ENCODE assay signal across 2 cellular contexts in the genomic region with DNA sequence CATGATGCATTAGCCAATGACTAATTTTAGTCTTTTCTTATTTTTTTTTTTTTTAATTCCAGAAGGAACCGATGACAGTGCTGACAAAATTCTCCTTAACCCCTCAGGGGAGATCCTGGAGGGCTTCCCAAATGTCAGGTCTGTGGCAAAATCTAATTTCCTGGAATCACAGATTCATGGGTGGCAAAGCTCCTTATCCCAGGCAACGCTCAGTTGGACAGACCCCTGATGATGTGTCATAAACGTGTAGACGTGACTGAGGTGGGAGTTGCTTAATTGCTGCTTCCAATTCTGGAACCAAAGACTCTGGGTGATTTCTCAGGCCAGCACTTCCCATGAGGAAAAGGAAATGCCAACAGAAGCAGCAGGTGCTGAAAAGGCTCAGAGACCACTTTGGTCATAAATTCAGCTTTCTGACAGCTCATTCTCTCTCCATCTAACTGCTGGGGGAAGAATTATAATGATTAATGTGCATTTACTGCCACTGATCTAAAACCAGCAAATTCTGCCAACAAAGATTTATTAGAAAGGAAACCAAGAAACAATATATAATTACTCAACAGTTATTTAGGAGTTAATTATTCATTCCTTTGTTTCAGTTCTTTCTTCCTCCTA.
TF ChIP-seq lines count a peak whose summit lies in the region.

No MANE protein-coding gene starts in this region.

TF ChIP-seq in HEK293, 187 proteins besides CTCF, POLR2A, EP300 and RAD21:
- peak; percentile 74 for TF ChIP-seq SP7 (tag by site-specific recombination; IDR thresholded peaks at IDR 0.05)
- TF ChIP-seq KLF7 (tag by site-specific recombination; IDR thresholded peaks at IDR 0.05; ENCODE audit: borderline replicate concordance) = no peak
- TF ChIP-seq, protein P1, sequence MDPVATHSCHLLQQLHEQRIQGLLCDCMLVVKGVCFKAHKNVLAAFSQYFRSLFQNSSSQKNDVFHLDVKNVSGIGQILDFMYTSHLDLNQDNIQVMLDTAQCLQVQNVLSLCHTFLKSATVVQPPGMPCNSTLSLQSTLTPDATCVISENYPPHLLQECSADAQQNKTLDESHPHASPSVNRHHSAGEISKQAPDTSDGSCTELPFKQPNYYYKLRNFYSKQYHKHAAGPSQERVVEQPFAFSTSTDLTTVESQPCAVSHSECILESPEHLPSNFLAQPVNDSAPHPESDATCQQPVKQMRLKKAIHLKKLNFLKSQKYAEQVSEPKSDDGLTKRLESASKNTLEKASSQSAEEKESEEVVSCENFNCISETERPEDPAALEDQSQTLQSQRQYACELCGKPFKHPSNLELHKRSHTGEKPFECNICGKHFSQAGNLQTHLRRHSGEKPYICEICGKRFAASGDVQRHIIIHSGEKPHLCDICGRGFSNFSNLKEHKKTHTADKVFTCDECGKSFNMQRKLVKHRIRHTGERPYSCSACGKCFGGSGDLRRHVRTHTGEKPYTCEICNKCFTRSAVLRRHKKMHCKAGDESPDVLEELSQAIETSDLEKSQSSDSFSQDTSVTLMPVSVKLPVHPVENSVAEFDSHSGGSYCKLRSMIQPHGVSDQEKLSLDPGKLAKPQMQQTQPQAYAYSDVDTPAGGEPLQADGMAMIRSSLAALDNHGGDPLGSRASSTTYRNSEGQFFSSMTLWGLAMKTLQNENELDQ (tag by site-specific recombination; IDR thresholded peaks at IDR 0.05; ENCODE audit: low read depth) = no peak
- TF ChIP-seq, protein P2, sequence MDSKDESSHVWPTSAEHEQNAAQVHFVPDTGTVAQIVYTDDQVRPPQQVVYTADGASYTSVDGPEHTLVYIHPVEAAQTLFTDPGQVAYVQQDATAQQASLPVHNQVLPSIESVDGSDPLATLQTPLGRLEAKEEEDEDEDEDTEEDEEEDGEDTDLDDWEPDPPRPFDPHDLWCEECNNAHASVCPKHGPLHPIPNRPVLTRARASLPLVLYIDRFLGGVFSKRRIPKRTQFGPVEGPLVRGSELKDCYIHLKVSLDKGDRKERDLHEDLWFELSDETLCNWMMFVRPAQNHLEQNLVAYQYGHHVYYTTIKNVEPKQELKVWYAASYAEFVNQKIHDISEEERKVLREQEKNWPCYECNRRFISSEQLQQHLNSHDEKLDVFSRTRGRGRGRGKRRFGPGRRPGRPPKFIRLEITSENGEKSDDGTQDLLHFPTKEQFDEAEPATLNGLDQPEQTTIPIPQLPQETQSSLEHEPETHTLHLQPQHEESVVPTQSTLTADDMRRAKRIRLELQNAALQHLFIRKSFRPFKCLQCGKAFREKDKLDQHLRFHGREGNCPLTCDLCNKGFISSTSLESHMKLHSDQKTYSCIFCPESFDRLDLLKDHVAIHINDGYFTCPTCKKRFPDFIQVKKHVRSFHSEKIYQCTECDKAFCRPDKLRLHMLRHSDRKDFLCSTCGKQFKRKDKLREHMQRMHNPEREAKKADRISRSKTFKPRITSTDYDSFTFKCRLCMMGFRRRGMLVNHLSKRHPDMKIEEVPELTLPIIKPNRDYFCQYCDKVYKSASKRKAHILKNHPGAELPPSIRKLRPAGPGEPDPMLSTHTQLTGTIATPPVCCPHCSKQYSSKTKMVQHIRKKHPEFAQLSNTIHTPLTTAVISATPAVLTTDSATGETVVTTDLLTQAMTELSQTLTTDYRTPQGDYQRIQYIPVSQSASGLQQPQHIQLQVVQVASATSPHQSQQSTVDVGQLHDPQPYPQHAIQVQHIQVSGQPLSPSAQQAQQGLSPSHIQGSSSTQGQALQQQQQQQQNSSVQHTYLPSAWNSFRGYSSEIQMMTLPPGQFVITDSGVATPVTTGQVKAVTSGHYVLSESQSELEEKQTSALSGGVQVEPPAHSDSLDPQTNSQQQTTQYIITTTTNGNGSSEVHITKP (tag by site-specific recombination; IDR thresholded peaks at IDR 0.05) = no peak
- no peak for TF ChIP-seq ZNF311 (tag by site-specific recombination; IDR thresholded peaks at IDR 0.05; ENCODE audit: borderline replicate concordance)
- TF ChIP-seq ZNF670 (tag by site-specific recombination; IDR thresholded peaks at IDR 0.05; ENCODE audit: low read depth) = no peak
- no peak for TF ChIP-seq ZFP69B (tag by site-specific recombination; IDR thresholded peaks at IDR 0.05)
- no peak for TF ChIP-seq ZNF843 (tag by site-specific recombination; IDR thresholded peaks at IDR 0.05)
- TF ChIP-seq ZIC2 (tag by site-specific recombination; IDR thresholded peaks at IDR 0.05) = peak; percentile 77
- TF ChIP-seq ZSCAN30 (tag by site-specific recombination; IDR thresholded peaks at IDR 0.05) = no peak
- TF ChIP-seq FEZF1 (tag by site-specific recombination; IDR thresholded peaks at IDR 0.05) = 0 out of 2 replicates have a peak, but pooled peaks have one; percentile 19
- TF ChIP-seq ZNF239 (tag by site-specific recombination; IDR thresholded peaks at IDR 0.05) = no peak
- TF ChIP-seq ZSCAN23 (tag by site-specific recombination; IDR thresholded peaks at IDR 0.05) = no peak
- TF ChIP-seq HOXC10 (CRISPR knock-in tag; IDR thresholded peaks at IDR 0.05) = no peak
- TF ChIP-seq GFI1B (tag by site-specific recombination; IDR thresholded peaks at IDR 0.05) = no peak
- TF ChIP-seq ZNF837 (tag by site-specific recombination; IDR thresholded peaks at IDR 0.05) = no peak

TF ChIP-seq in endothelial cell of umbilical vein, 7 proteins besides CTCF, POLR2A, EP300 and RAD21:
- TF ChIP-seq, protein P3, sequence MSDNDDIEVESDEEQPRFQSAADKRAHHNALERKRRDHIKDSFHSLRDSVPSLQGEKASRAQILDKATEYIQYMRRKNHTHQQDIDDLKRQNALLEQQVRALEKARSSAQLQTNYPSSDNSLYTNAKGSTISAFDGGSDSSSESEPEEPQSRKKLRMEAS (IDR thresholded peaks at IDR 0.05; ENCODE audit: insufficient read depth, insufficient read length) = no peak
- no peak for TF ChIP-seq GATA2 (IDR thresholded peaks at IDR 0.05; ENCODE audit: insufficient read depth, insufficient read length, low read depth, low read length)
- TF ChIP-seq FOS (IDR thresholded peaks at IDR 0.05; ENCODE audit: borderline replicate concordance, insufficient read depth, low read length) = no peak
- no peak for TF ChIP-seq EZH2 (IDR thresholded peaks at IDR 0.05; ENCODE audit: borderline replicate concordance, low read depth, low read length, severe bottlenecking)
- no peak for TF ChIP-seq MYC (IDR thresholded peaks at IDR 0.05; ENCODE audit: low read depth, low read length)
- no peak for TF ChIP-seq POLR2AphosphoS5 (IDR thresholded peaks at IDR 0.05; ENCODE audit: insufficient read depth, low read depth, low read length)
- no peak for TF ChIP-seq JUN (IDR thresholded peaks at IDR 0.05; ENCODE audit: borderline replicate concordance, insufficient read depth, insufficient read length, low read depth)
